In genomic region chr7:130009848-130010688, GRCh38 we compare ENCODE assay signal across 1 cellular context.
TF ChIP-seq lines count a peak whose summit lies in the region.

No MANE protein-coding gene starts in this region.

TF ChIP-seq in K562, 482 proteins besides CTCF, POLR2A, EP300 and RAD21 (continued from another document and continues in another):
- no peak; a peak in 1 of 4 replicates for TF ChIP-seq ZMIZ1 (IDR thresholded peaks at IDR 0.05; ENCODE audit: low read depth in 2 of 2, low read length in 2 of 2)
- no peak for TF ChIP-seq NFYB (IDR thresholded peaks at IDR 0.05; ENCODE audit: extremely low read depth, insufficient read length)
- peak; percentile 87 for TF ChIP-seq L3MBTL2 (IDR thresholded peaks at IDR 0.05)
- TF ChIP-seq ZNF3 (CRISPR knock-in tag; IDR thresholded peaks at IDR 0.05): no peak
- TF ChIP-seq SNAPC5 (CRISPR knock-in tag; IDR thresholded peaks at IDR 0.05): no peak
- peak; percentile 10 to 51; a peak in 2 of 4 replicates for TF ChIP-seq TRIM24 (IDR thresholded peaks at IDR 0.05)
- no peak for TF ChIP-seq MYBL2 (IDR thresholded peaks at IDR 0.05; ENCODE audit: low read depth)
- no peak for TF ChIP-seq MYBL2 (CRISPR knock-in tag; IDR thresholded peaks at IDR 0.05; ENCODE audit: borderline replicate concordance)
- peak; percentile 55 for TF ChIP-seq ZBTB40 (IDR thresholded peaks at IDR 0.05)
- no peak for TF ChIP-seq ZBTB40 (CRISPR knock-in tag; IDR thresholded peaks at IDR 0.05)
- TF ChIP-seq SRSF7 (optimal IDR thresholded peaks at IDR 0.05; ENCODE audit: low read depth, low read length): no peak
- no peak for TF ChIP-seq ZNF277 (CRISPR knock-in tag; IDR thresholded peaks at IDR 0.05; ENCODE audit: borderline replicate concordance)
- no peak for TF ChIP-seq YBX1 (IDR thresholded peaks at IDR 0.05)
- TF ChIP-seq HINFP (tag; conservative IDR thresholded peaks at IDR 0.05; ENCODE audit: low read depth): 0 out of 2 replicates have a peak, but pooled peaks have one; percentile 22
- TF ChIP-seq THRAP3 (IDR thresholded peaks at IDR 0.05; ENCODE audit: borderline replicate concordance): no peak
- no peak for TF ChIP-seq SMAD2 (IDR thresholded peaks at IDR 0.05; ENCODE audit: low read depth, low read length)
- TF ChIP-seq SETDB1 (IDR thresholded peaks at IDR 0.05; ENCODE audit: low read length): peak; percentile 16
- 0 out of 4 replicates have a peak, but pooled peaks of 1 of the 2 experiments have one; percentile 52 for TF ChIP-seq ARNT (IDR thresholded peaks at IDR 0.05)
- TF ChIP-seq ZBTB12 (CRISPR knock-in tag; IDR thresholded peaks at IDR 0.05): no peak
- TF ChIP-seq NRF1 (conservative IDR thresholded peaks at IDR 0.05 in 1 of 2, IDR thresholded peaks at IDR 0.05 in 1 of 2): 0 out of 4 replicates have a peak, but pooled peaks of 1 of the 2 experiments have one; percentile 27
- TF ChIP-seq KAT2B (IDR thresholded peaks at IDR 0.05; ENCODE audit: low read depth, low read length): no peak
- TF ChIP-seq MECOM (CRISPR knock-in tag; IDR thresholded peaks at IDR 0.05): peak; percentile 65; the same call in 1 of the 2 replicates
- TF ChIP-seq FOXA3 (CRISPR knock-in tag; conservative IDR thresholded peaks at IDR 0.05 in 1 of 2, IDR thresholded peaks at IDR 0.05 in 1 of 2): no peak
- TF ChIP-seq KAT7 (CRISPR knock-in tag; IDR thresholded peaks at IDR 0.05; ENCODE audit: borderline replicate concordance): peak; percentile 48; the same call in 1 of the 2 replicates
- TF ChIP-seq ESRRB (CRISPR knock-in tag; IDR thresholded peaks at IDR 0.05; ENCODE audit: borderline replicate concordance): no peak
- TF ChIP-seq EWSR1 (IDR thresholded peaks at IDR 0.05; ENCODE audit: borderline replicate concordance, low read depth, partially characterized antibody): no peak
- peak; percentile 15; the same call in 1 of the 2 replicates for TF ChIP-seq ZBTB17 (CRISPR knock-in tag; IDR thresholded peaks at IDR 0.05)
- no peak for TF ChIP-seq GMEB1 (CRISPR knock-in tag; IDR thresholded peaks at IDR 0.05)
- TF ChIP-seq LEF1 (IDR thresholded peaks at IDR 0.05): peak; percentile 64
- TF ChIP-seq STAT6 (CRISPR knock-in tag; IDR thresholded peaks at IDR 0.05): 0 out of 2 replicates have a peak, but pooled peaks have one; percentile 7
- TF ChIP-seq ZNF668 (CRISPR knock-in tag; IDR thresholded peaks at IDR 0.05): no peak
- peak; percentile 40 for TF ChIP-seq CBFA2T3 (IDR thresholded peaks at IDR 0.05)
- no peak for TF ChIP-seq ERF (CRISPR knock-in tag; IDR thresholded peaks at IDR 0.05)
- no peak for TF ChIP-seq ZBTB8A (IDR thresholded peaks at IDR 0.05; ENCODE audit: partially characterized antibody)
- no peak for TF ChIP-seq ZKSCAN3 (CRISPR knock-in tag; IDR thresholded peaks at IDR 0.05)
- peak; percentile 73 for TF ChIP-seq ZNF175 (CRISPR knock-in tag; IDR thresholded peaks at IDR 0.05; ENCODE audit: low read depth)
- no peak for TF ChIP-seq EGR1 (conservative IDR thresholded peaks at IDR 0.05)
- TF ChIP-seq MEIS2 (IDR thresholded peaks at IDR 0.05; ENCODE audit: partially characterized antibody): peak; percentile 2
- TF ChIP-seq HCFC1 (IDR thresholded peaks at IDR 0.05; ENCODE audit: low read depth, low read length): 0 out of 2 replicates have a peak, but pooled peaks have one; percentile 2
